In genomic region chr7:2237109-2237602, GRCh38 we compare ENCODE assay signal across 8 cellular contexts. TPM values are rescaled to one million over a fixed set of nuclear protein-coding genes. Genes with fewer than 3 reads are reported as not detected.
DNase-seq lines count a peak whose midpoint lies in the region; ATAC-seq, FAIRE-seq and TF ChIP-seq lines count a peak whose summit lies in the region.

No MANE protein-coding gene starts in this region.

- 86 to 88% methylated on average over 12 of the region's 12 CpGs for WGBS in heart right ventricle, 2 donors

- DNase-seq in NCI-H510A treated with DMSO at 0.1 percent for 48 hours (lab: John Stamatoyannopoulos, UW) (peak; percentile 80), heart right ventricle (peak in 1 of 2 donors; percentile 34), islet precursor cell (no peak), kidney tubule cell (ENCODE audit: low spot score) (no peak), urothelium cell line (ENCODE audit: low spot score) (no peak), NCI-H524 treated with DMSO at 0.1 percent for 48 hours (lab: John Stamatoyannopoulos, UW) (no peak)

- intact Hi-C loops in heart right ventricle (cut with DNase I) = no loop called here

- peak overlapping the region in 6 of 10 donors; percentile 19 to 86 (median 36) for H3K27ac ChIP-seq in heart right ventricle

- H3K4me3 ChIP-seq in heart right ventricle = no peak overlapping the region

- H3K4me1 ChIP-seq in heart right ventricle = peaks cover 3 to 41% (median 21%) of the 10 kb centered on the region in 9 donors

- H3K9me3 ChIP-seq in heart right ventricle = no peaks in the 10 kb centered on the region

- ATAC-seq in GM18867 (IDR thresholded peaks at IDR 0.05; ENCODE audit: unreplicated experiment) (peak; percentile 68), HG02610 (IDR thresholded peaks at IDR 0.05; ENCODE audit: unreplicated experiment) (peak; percentile 66), heart right ventricle (no peak)

- no peaks in the 10 kb centered on the region for H3K27me3 ChIP-seq in heart right ventricle

- H3K36me3 ChIP-seq in heart right ventricle = peaks cover 0 to 63% (median 7%) of the 10 kb centered on the region in 9 donors

- no peak for FAIRE-seq in urothelium cell line (lab: Jason Lieb, UNC)

- TF ChIP-seq CTCF in heart right ventricle (IDR thresholded peaks at IDR 0.05) = no peak

RNA-seq across cellular contexts. Expression of gene MAD1L1, which starts 4.4 kb away (rescaled TPM):
- total RNA-seq in heart right ventricle = 10 to 100 TPM; 13.8 to 22.4 (median 18.7) TPM
- 10 to 100 TPM; 30.4 to 46.8 TPM for polyA plus RNA-seq in heart right ventricle

RNA-seq across cellular contexts. Expression of gene MRM2, which starts 4.8 kb away (rescaled TPM):
- 10 to 100 TPM; 16.5 to 22.2 (median 19.6) TPM for total RNA-seq in heart right ventricle
- 10 to 100 TPM; 14.2 to 25.0 TPM for polyA plus RNA-seq in heart right ventricle

RNA-seq across cellular contexts. Expression of gene NUDT1, which starts 4.9 kb away (rescaled TPM):
- 10 to 100 TPM in 8 of 10 donors, 1 to 10 TPM in 2; 7.7 to 15.8 (median 11.9) TPM for total RNA-seq in heart right ventricle
- 10 to 100 TPM; 16.1 to 35.8 TPM for polyA plus RNA-seq in heart right ventricle

Comparison
In these comparisons a context has a peak if more than half of its experiments do, and no peak if none do; other contexts are left out.
1. ATAC-seq: peak in GM18867 (single experiment) and HG02610 (single experiment); none in heart right ventricle (0 of 8).